In genomic region chr12:50507930-50508329, GRCh38 we compare ENCODE assay signal across 11 cellular contexts. TPM values are rescaled to one million over a fixed set of nuclear protein-coding genes. Genes with fewer than 3 reads are reported as not detected.
DNase-seq lines count a peak whose midpoint lies in the region; ATAC-seq and TF ChIP-seq lines count a peak whose summit lies in the region.
"Had no signal": no experiment of that assay in that cellular context is flagged by ENCODE, and none has a peak within 500 bp of the region (broad histone marks: within the 10 kb centered on the region; RNA-seq: fewer than 3 reads in every experiment).

No MANE protein-coding gene starts in this region.

- ATAC-seq in PC-3 (no peak), HG03457 (IDR thresholded peaks at IDR 0.05; ENCODE audit: unreplicated experiment) (no peak)

- H3K4me3 ChIP-seq in Caco-2 (ENCODE audit: low read depth, low read length) (no peak overlapping the region), PC-3 (ENCODE audit: low read length) (peak overlapping the region; percentile 88)
- H3K4me3 ChIP-seq: thyroid gland had no signal

- H3K9me3 ChIP-seq in Caco-2 (no peaks in the 10 kb centered on the region), PC-3 (ENCODE audit: low read length) (no peaks in the 10 kb centered on the region)
- H3K9me3 ChIP-seq: thyroid gland had no signal

- H3K27me3 ChIP-seq in Caco-2 (replicated peaks; ENCODE audit: control insufficient read depth, insufficient read depth, low read length) (no peaks in the 10 kb centered on the region), PC-3 (ENCODE audit: low read length) (no peaks in the 10 kb centered on the region)
- H3K27me3 ChIP-seq: thyroid gland had no signal

- H3K36me3 Mint-ChIP-seq in Caco-2 (ENCODE audit: insufficient read depth, unreplicated experiment) (no peaks in the 10 kb centered on the region), neural crest cell (ENCODE audit: low read depth) (peaks cover 3% of the 10 kb centered on the region)

- TF ChIP-seq CTCF in Caco-2 (IDR thresholded peaks at IDR 0.05; ENCODE audit: insufficient read depth in 1 of 2, low read depth in 1 of 2, low read length in 1 of 2, severe bottlenecking in 1 of 2, unreplicated experiment in 1 of 2) (no peak), PC-3 (conservative IDR thresholded peaks at IDR 0.05; ENCODE audit: low read depth, low read length) (no peak), neural crest cell (conservative IDR thresholded peaks at IDR 0.05) (no peak)

- H3K9me3 Mint-ChIP-seq in Caco-2 (ENCODE audit: unreplicated experiment) (no peaks in the 10 kb centered on the region), neural crest cell (no peaks in the 10 kb centered on the region)

- no peak overlapping the region for H3K9ac ChIP-seq in PC-3 (ENCODE audit: low read length)

- H3K36me3 ChIP-seq in Caco-2 (ENCODE audit: control insufficient read depth, insufficient read depth, low read length) = no peaks in the 10 kb centered on the region
- H3K36me3 ChIP-seq in PC-3 (ENCODE audit: low read depth, low read length) = no peaks in the 10 kb centered on the region
- H3K36me3 ChIP-seq: thyroid gland had no signal

- H3K27ac ChIP-seq in PC-3 (ENCODE audit: low read length) (no peak overlapping the region), cingulate gyrus (ENCODE audit: low read depth, low read length) (peak overlapping the region; percentile 15)
- H3K27ac ChIP-seq: thyroid gland had no signal

- CTCF ChIA-PET in Caco-2 (lab: Charles Lee) (interaction anchor here (0.5 to 2.0 kb wide), 4 partner anchors 8 to 147 kb away, joined by 4 to 7 read pairs (median 4); no protein-coding TSS in a partner anchor), PC-3 (lab: Charles Lee) (interaction anchor here (0.6 kb wide), 1 partner anchor 1517 kb away, joined by 5 read pairs; no protein-coding TSS in a partner anchor)

- H3K4me3 Mint-ChIP-seq in Caco-2 (ENCODE audit: unreplicated experiment) = peak overlapping the region; percentile 16
- peak overlapping the region; percentile 98 for H3K4me3 Mint-ChIP-seq in neural crest cell

- H4K20me1 ChIP-seq in PC-3 (ENCODE audit: low read length) = peaks cover 25% of the 10 kb centered on the region

- H3K4me2 ChIP-seq in PC-3 (ENCODE audit: low read length) = peak overlapping the region; percentile 96

- peaks cover 81% of the 10 kb centered on the region for H3K79me2 ChIP-seq in PC-3 (ENCODE audit: low read length)

- H3K27me3 Mint-ChIP-seq in Caco-2 (ENCODE audit: insufficient read depth, unreplicated experiment) (no peaks in the 10 kb centered on the region), neural crest cell (ENCODE audit: low read depth) (peaks cover 2% of the 10 kb centered on the region)

- POLR2A ChIA-PET in Caco-2 (lab: Charles Lee) (interaction anchor here (0.5 kb wide), 1 partner anchor 14 kb away, joined by 4 read pairs; no protein-coding TSS in a partner anchor), PC-3 (lab: Charles Lee; ENCODE audit: unreplicated experiment) (no interaction called here)

- peaks cover 19% of the 10 kb centered on the region for H3K4me1 Mint-ChIP-seq in Caco-2 (ENCODE audit: low read depth, unreplicated experiment)
- peaks cover 49% of the 10 kb centered on the region for H3K4me1 Mint-ChIP-seq in neural crest cell

- intact Hi-C loops in Caco-2 (cut with micrococcal nuclease; ENCODE audit: unreplicated experiment) (loop anchor here (5.0 kb wide), 1 partner anchor 39 kb away; no protein-coding TSS in a partner anchor), PC-3 (cut with micrococcal nuclease) (loop anchor here (10.0 kb wide), 2 partner anchors 227 to 257 kb away; partner anchors contain the start of gene ATF1)

- no peaks in the 10 kb centered on the region for H3K9me2 ChIP-seq in PC-3 (replicated peaks; ENCODE audit: low read length)

- H3K4me1 ChIP-seq in Caco-2 (peaks cover 37% of the 10 kb centered on the region), PC-3 (ENCODE audit: insufficient read depth, low read length) (peaks cover 44% of the 10 kb centered on the region)

- H3K27ac Mint-ChIP-seq in Caco-2 (ENCODE audit: unreplicated experiment) (no peak overlapping the region), neural crest cell (ENCODE audit: unreplicated experiment) (no peak overlapping the region)

- H2AFZ ChIP-seq in PC-3 (ENCODE audit: low read length) = no peak overlapping the region

- no peak for DNase-seq in Caco-2
- DNase-seq in PC-3 = no peak
- DNase-seq in neural crest cell (ENCODE audit: low read depth, low spot score) = no peak
- no peak for DNase-seq in DMS79 treated with DMSO at 0.1 percent for 48 hours (lab: John Stamatoyannopoulos, UW)
- DNase-seq in epidermal melanocyte (ENCODE audit: insufficient read length, low spot score) = no peak
- DNase-seq in activated CD4-positive, CD25-positive, alpha-beta regulatory T cell (lab: John Stamatoyannopoulos, UW) = no peak
- DNase-seq: amniotic stem cell, mesendoderm had no signal

- H3F3A ChIP-seq in PC-3 (ENCODE audit: low read length, unreplicated experiment) = no peaks in the 10 kb centered on the region

- BruUV-seq in Caco-2 (replicated peaks; lab: Mats Ljungman, UMichigan) = no TSS peak
- no TSS peak for BruUV-seq in PC-3 (replicated peaks; lab: Mats Ljungman, UMichigan)

RNA-seq across cellular contexts. Expression of gene DIP2B, which starts 3.1 kb away (rescaled TPM):
- total RNA-seq in Caco-2 (2022) (32.7 and 34.2 TPM in 2 replicates), PC-3 (2014; rRNA removed) (36.3 and 39.6 TPM in 2 replicates), neural crest cell (37.8 and 39.4 TPM in 2 replicates)
